ENCODE assay signal across 9 cellular contexts in genomic region chr7:151304856-151305255, GRCh38. TPM values are rescaled to one million over a fixed set of nuclear protein-coding genes. Genes with fewer than 3 reads are reported as not detected.
DNase-seq lines count a peak whose midpoint lies in the region; ATAC-seq and TF ChIP-seq lines count a peak whose summit lies in the region.
"Had no signal": no experiment of that assay in that cellular context is flagged by ENCODE, and none has a peak within 500 bp of the region (broad histone marks: within the 10 kb centered on the region; RNA-seq: fewer than 3 reads in every experiment).

No MANE protein-coding gene starts in this region.

- H3K4me3 ChIP-seq in BJ (ENCODE audit: low read depth, low read length) (peak overlapping the region; percentile 7; the same call in 1 of the 2 replicates), iPS-18c (ENCODE audit: insufficient read depth, low read depth, low read length) (peak overlapping the region; percentile 37; the same call in 1 of the 2 replicates)

- peaks cover 2% of the 10 kb centered on the region for H3K9me3 ChIP-seq in iPS-18c (ENCODE audit: control insufficient read depth, insufficient read depth, low read length)

- no peak for ATAC-seq in HG02642 (IDR thresholded peaks at IDR 0.05; ENCODE audit: poor library complexity, unreplicated experiment)

- POLR2A ChIA-PET in BJ (lab: Charles Lee) = interaction anchor here (0.6 kb wide), 1 partner anchor 478 kb away, joined by 12 read pairs; no protein-coding TSS in a partner anchor

- CTCF ChIA-PET in BJ (lab: Yijun Ruan, JAX) = interaction anchor here (0.8 to 2.9 kb wide), 11 partner anchors 10 to 456 kb away, joined by 3 to 16 read pairs (median 4); partner anchors contain the start of gene ABCF2

- H3K36me3 ChIP-seq in BJ (ENCODE audit: control insufficient read depth, insufficient read depth, low read length) = no peaks in the 10 kb centered on the region

- H3K27ac ChIP-seq in VCaP = peak overlapping the region; percentile 69

- TF ChIP-seq CTCF in BJ (IDR thresholded peaks at IDR 0.05; ENCODE audit: insufficient read depth, low read depth, low read length) (no peak), VCaP (conservative IDR thresholded peaks at IDR 0.05) (no peak)

- DNase-seq in BJ (ENCODE audit: low read depth) (no peak), DMS53 treated with DMSO at 0.1 percent for 48 hours (lab: John Stamatoyannopoulos, UW; ENCODE audit: unreplicated experiment) (peak; percentile 27), kidney tubule cell (ENCODE audit: low spot score) (no peak)
- no peak for DNase-seq in activated CD4-positive, alpha-beta T cell treated with anti-CD3 and anti-CD28 coated beads for 1 hour
- DNase-seq: foreskin melanocyte, NCI-H1694 had no signal

- H3K27me3 ChIP-seq in BJ (ENCODE audit: control insufficient read depth, insufficient read depth, low read length) = peaks cover 6% of the 10 kb centered on the region

RNA-seq across cellular contexts. Expression of gene NUB1, which starts 36.8 kb away (rescaled TPM):
- 44.5 and 46.3 TPM in 2 replicates for polyA plus RNA-seq in BJ (2011; rRNA removed)
- polyA minus RNA-seq in BJ (2011; rRNA and poly(A)+ RNA removed) = 27.2 and 27.7 TPM in 2 replicates

RNA-seq across cellular contexts. Expression of gene SMARCD3, which starts 56.4 kb away (rescaled TPM):
- 37.7 and 46.6 TPM in 2 replicates for polyA plus RNA-seq in BJ (2011; rRNA removed)
- polyA minus RNA-seq in BJ (2011; rRNA and poly(A)+ RNA removed) = 13.9 and 31.0 TPM in 2 replicates
